In the genomic region with DNA sequence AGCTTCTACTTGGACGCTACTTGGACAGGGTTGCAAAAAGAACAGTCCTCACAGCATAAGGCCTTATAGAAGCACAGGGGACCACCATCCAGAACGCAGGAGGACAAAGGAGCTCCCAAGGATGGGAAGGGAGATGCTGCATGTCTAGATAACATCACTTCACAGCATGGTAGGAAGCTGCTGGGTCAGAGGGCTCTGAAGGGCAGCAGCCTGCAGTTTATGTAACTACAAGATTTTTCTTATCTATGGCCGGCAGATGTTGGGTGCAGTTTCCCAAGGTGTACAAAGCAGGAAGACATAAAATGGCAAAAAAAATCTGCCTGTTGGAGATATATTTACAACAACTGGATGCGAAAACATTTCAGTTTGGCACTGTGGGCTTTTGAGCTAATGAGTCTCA, we compare ENCODE assay signal across 1 cellular context.
TF ChIP-seq lines count a peak whose summit lies in the region.

No MANE protein-coding gene starts in this region.

TF ChIP-seq in K562, 482 proteins besides CTCF, POLR2A, EP300 and RAD21 (continued from another document and continues in another):
- TF ChIP-seq, protein P1, sequence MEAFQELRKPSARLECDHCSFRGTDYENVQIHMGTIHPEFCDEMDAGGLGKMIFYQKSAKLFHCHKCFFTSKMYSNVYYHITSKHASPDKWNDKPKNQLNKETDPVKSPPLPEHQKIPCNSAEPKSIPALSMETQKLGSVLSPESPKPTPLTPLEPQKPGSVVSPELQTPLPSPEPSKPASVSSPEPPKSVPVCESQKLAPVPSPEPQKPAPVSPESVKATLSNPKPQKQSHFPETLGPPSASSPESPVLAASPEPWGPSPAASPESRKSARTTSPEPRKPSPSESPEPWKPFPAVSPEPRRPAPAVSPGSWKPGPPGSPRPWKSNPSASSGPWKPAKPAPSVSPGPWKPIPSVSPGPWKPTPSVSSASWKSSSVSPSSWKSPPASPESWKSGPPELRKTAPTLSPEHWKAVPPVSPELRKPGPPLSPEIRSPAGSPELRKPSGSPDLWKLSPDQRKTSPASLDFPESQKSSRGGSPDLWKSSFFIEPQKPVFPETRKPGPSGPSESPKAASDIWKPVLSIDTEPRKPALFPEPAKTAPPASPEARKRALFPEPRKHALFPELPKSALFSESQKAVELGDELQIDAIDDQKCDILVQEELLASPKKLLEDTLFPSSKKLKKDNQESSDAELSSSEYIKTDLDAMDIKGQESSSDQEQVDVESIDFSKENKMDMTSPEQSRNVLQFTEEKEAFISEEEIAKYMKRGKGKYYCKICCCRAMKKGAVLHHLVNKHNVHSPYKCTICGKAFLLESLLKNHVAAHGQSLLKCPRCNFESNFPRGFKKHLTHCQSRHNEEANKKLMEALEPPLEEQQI (IDR thresholded peaks at IDR 0.05) = peak; percentile 21; the same call in 1 of the 2 replicates
- peak; percentile 99 for TF ChIP-seq TEAD4 (IDR thresholded peaks at IDR 0.05; ENCODE audit: low read length)
- no peak for TF ChIP-seq TEAD4 (CRISPR knock-in tag; IDR thresholded peaks at IDR 0.05; ENCODE audit: borderline replicate concordance)
- TF ChIP-seq CCNT2 (IDR thresholded peaks at IDR 0.05; ENCODE audit: borderline replicate concordance, extremely low read depth, insufficient read length, low read depth, low read length) = peak; percentile 82
- no peak for TF ChIP-seq RBM17 (IDR thresholded peaks at IDR 0.05; ENCODE audit: borderline replicate concordance, low read depth, low read length)
- TF ChIP-seq ZNF134 (CRISPR knock-in tag; conservative IDR thresholded peaks at IDR 0.05) = no peak
- TF ChIP-seq ZFP1 (CRISPR knock-in tag; IDR thresholded peaks at IDR 0.05) = no peak
- no peak for TF ChIP-seq FOXK1 (CRISPR knock-in tag; IDR thresholded peaks at IDR 0.05; ENCODE audit: borderline replicate concordance)
- no peak for TF ChIP-seq HEY1 (CRISPR knock-in tag; IDR thresholded peaks at IDR 0.05; ENCODE audit: borderline replicate concordance)
- TF ChIP-seq KHSRP (IDR thresholded peaks at IDR 0.05) = peak; percentile 70
- TF ChIP-seq STAT5B (CRISPR knock-in tag; IDR thresholded peaks at IDR 0.05) = no peak
- TF ChIP-seq TBL1XR1 (IDR thresholded peaks at IDR 0.05; ENCODE audit: low read length in 2 of 2) = peak in 1 of 2 experiments; percentile 72; a peak in 1 of 4 replicates
- TF ChIP-seq, protein P2, sequence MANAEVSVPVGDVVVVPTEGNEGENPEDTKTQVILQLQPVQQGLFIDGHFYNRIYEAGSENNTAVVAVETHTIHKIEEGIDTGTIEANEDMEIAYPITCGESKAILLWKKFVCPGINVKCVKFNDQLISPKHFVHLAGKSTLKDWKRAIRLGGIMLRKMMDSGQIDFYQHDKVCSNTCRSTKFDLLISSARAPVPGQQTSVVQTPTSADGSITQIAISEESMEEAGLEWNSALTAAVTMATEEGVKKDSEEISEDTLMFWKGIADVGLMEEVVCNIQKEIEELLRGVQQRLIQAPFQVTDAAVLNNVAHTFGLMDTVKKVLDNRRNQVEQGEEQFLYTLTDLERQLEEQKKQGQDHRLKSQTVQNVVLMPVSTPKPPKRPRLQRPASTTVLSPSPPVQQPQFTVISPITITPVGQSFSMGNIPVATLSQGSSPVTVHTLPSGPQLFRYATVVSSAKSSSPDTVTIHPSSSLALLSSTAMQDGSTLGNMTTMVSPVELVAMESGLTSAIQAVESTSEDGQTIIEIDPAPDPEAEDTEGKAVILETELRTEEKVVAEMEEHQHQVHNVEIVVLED (CRISPR knock-in tag; IDR thresholded peaks at IDR 0.05) = no peak
- no peak for TF ChIP-seq ZFP91 (CRISPR knock-in tag; IDR thresholded peaks at IDR 0.05)
- no peak for TF ChIP-seq ELF4 (CRISPR knock-in tag; IDR thresholded peaks at IDR 0.05)
- no peak for TF ChIP-seq FOXJ3 (CRISPR knock-in tag; IDR thresholded peaks at IDR 0.05)
- TF ChIP-seq, protein P3, sequence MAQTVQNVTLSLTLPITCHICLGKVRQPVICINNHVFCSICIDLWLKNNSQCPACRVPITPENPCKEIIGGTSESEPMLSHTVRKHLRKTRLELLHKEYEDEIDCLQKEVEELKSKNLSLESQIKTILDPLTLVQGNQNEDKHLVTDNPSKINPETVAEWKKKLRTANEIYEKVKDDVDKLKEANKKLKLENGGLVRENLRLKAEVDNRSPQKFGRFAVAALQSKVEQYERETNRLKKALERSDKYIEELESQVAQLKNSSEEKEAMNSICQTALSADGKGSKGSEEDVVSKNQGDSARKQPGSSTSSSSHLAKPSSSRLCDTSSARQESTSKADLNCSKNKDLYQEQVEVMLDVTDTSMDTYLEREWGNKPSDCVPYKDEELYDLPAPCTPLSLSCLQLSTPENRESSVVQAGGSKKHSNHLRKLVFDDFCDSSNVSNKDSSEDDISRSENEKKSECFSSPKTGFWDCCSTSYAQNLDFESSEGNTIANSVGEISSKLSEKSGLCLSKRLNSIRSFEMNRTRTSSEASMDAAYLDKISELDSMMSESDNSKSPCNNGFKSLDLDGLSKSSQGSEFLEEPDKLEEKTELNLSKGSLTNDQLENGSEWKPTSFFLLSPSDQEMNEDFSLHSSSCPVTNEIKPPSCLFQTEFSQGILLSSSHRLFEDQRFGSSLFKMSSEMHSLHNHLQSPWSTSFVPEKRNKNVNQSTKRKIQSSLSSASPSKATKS (CRISPR knock-in tag; IDR thresholded peaks at IDR 0.05) = no peak
- TF ChIP-seq ELF1 (tag; IDR thresholded peaks at IDR 0.05) = 0 out of 2 replicates have a peak, but pooled peaks have one; percentile 43
- TF ChIP-seq, protein P4, sequence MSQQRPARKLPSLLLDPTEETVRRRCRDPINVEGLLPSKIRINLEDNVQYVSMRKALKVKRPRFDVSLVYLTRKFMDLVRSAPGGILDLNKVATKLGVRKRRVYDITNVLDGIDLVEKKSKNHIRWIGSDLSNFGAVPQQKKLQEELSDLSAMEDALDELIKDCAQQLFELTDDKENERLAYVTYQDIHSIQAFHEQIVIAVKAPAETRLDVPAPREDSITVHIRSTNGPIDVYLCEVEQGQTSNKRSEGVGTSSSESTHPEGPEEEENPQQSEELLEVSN (IDR thresholded peaks at IDR 0.05; ENCODE audit: borderline replicate concordance in 1 of 2, extremely low read depth in 1 of 2, insufficient read depth in 1 of 2, insufficient read length in 1 of 2, low read depth in 1 of 2, low read length in 1 of 2, poor library complexity in 1 of 2, severe bottlenecking in 1 of 2) = no peak
- no peak for TF ChIP-seq LARP7 (IDR thresholded peaks at IDR 0.05)
- no peak for TF ChIP-seq SIX5 (IDR thresholded peaks at IDR 0.05; ENCODE audit: borderline replicate concordance in 1 of 2, insufficient read depth in 1 of 2, low read depth in 1 of 2, low read length in 2 of 2)
- TF ChIP-seq NR2C1 (IDR thresholded peaks at IDR 0.05) = no peak
- no peak for TF ChIP-seq NR2C1 (tag; IDR thresholded peaks at IDR 0.05)
- no peak for TF ChIP-seq BCL6 (CRISPR knock-in tag; IDR thresholded peaks at IDR 0.05)
- peak; percentile 91 for TF ChIP-seq POLR2AphosphoS5 (IDR thresholded peaks at IDR 0.05; ENCODE audit: control insufficient read depth, insufficient read depth, low read depth, low read length)
- TF ChIP-seq ZNF274 (IDR thresholded peaks at IDR 0.05; ENCODE audit: borderline replicate concordance, low read depth, low read length) = no peak
- no peak for TF ChIP-seq SNRNP70 (optimal IDR thresholded peaks at IDR 0.05; ENCODE audit: low read depth, low read length)
- TF ChIP-seq, protein P5, sequence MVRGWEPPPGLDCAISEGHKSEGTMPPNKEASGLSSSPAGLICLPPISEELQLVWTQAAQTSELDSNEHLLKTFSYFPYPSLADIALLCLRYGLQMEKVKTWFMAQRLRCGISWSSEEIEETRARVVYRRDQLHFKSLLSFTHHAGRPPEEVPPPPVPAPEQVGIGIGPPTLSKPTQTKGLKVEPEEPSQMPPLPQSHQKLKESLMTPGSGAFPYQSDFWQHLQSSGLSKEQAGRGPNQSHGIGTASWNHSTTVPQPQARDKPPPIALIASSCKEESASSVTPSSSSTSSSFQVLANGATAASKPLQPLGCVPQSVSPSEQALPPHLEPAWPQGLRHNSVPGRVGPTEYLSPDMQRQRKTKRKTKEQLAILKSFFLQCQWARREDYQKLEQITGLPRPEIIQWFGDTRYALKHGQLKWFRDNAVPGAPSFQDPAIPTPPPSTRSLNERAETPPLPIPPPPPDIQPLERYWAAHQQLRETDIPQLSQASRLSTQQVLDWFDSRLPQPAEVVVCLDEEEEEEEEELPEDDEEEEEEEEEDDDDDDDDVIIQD (CRISPR knock-in tag; IDR thresholded peaks at IDR 0.05) = no peak
- TF ChIP-seq ZNF444 (CRISPR knock-in tag; IDR thresholded peaks at IDR 0.05) = no peak
- TF ChIP-seq CHD2 (IDR thresholded peaks at IDR 0.05; ENCODE audit: low read depth, low read length) = no peak
- no peak for TF ChIP-seq PREB (CRISPR knock-in tag; IDR thresholded peaks at IDR 0.05)
- TF ChIP-seq NFXL1 (CRISPR knock-in tag; IDR thresholded peaks at IDR 0.05) = no peak
- no peak for TF ChIP-seq U2AF1 (optimal IDR thresholded peaks at IDR 0.05; ENCODE audit: low read depth, low read length)
- TF ChIP-seq ZMIZ1 (IDR thresholded peaks at IDR 0.05; ENCODE audit: low read depth in 2 of 2, low read length in 2 of 2) = peak in 1 of 2 experiments; percentile 78; a peak in 2 of 4 replicates
- TF ChIP-seq, protein P6, sequence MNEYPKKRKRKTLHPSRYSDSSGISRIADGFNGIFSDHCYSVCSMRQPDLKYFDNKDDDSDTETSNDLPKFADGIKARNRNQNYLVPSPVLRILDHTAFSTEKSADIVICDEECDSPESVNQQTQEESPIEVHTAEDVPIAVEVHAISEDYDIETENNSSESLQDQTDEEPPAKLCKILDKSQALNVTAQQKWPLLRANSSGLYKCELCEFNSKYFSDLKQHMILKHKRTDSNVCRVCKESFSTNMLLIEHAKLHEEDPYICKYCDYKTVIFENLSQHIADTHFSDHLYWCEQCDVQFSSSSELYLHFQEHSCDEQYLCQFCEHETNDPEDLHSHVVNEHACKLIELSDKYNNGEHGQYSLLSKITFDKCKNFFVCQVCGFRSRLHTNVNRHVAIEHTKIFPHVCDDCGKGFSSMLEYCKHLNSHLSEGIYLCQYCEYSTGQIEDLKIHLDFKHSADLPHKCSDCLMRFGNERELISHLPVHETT (CRISPR knock-in tag; conservative IDR thresholded peaks at IDR 0.05 in 1 of 2, IDR thresholded peaks at IDR 0.05 in 1 of 2) = no peak
- TF ChIP-seq ASH1L (IDR thresholded peaks at IDR 0.05; ENCODE audit: borderline replicate concordance, low read depth, partially characterized antibody) = no peak
- TF ChIP-seq, protein P7, sequence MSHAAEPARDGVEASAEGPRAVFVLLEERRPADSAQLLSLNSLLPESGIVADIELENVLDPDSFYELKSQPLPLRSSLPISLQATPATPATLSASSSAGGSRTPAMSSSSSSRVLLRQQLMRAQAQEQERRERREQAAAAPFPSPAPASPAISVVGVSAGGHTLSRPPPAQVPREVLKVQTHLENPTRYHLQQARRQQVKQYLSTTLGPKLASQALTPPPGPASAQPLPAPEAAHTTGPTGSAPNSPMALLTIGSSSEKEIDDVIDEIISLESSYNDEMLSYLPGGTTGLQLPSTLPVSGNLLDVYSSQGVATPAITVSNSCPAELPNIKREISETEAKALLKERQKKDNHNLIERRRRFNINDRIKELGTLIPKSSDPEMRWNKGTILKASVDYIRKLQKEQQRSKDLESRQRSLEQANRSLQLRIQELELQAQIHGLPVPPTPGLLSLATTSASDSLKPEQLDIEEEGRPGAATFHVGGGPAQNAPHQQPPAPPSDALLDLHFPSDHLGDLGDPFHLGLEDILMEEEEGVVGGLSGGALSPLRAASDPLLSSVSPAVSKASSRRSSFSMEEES (CRISPR knock-in tag; IDR thresholded peaks at IDR 0.05) = no peak
- TF ChIP-seq CC2D1A (IDR thresholded peaks at IDR 0.05) = peak; percentile 88; the same call in 1 of the 2 replicates
- peak; percentile 82 for TF ChIP-seq HDAC2 (IDR thresholded peaks at IDR 0.05)
- TF ChIP-seq, protein P8, sequence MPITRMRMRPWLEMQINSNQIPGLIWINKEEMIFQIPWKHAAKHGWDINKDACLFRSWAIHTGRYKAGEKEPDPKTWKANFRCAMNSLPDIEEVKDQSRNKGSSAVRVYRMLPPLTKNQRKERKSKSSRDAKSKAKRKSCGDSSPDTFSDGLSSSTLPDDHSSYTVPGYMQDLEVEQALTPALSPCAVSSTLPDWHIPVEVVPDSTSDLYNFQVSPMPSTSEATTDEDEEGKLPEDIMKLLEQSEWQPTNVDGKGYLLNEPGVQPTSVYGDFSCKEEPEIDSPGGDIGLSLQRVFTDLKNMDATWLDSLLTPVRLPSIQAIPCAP (CRISPR knock-in tag; IDR thresholded peaks at IDR 0.05; ENCODE audit: borderline replicate concordance) = no peak
